Comparison of ENCODE assay signal across 6 cellular contexts in the genomic region with DNA sequence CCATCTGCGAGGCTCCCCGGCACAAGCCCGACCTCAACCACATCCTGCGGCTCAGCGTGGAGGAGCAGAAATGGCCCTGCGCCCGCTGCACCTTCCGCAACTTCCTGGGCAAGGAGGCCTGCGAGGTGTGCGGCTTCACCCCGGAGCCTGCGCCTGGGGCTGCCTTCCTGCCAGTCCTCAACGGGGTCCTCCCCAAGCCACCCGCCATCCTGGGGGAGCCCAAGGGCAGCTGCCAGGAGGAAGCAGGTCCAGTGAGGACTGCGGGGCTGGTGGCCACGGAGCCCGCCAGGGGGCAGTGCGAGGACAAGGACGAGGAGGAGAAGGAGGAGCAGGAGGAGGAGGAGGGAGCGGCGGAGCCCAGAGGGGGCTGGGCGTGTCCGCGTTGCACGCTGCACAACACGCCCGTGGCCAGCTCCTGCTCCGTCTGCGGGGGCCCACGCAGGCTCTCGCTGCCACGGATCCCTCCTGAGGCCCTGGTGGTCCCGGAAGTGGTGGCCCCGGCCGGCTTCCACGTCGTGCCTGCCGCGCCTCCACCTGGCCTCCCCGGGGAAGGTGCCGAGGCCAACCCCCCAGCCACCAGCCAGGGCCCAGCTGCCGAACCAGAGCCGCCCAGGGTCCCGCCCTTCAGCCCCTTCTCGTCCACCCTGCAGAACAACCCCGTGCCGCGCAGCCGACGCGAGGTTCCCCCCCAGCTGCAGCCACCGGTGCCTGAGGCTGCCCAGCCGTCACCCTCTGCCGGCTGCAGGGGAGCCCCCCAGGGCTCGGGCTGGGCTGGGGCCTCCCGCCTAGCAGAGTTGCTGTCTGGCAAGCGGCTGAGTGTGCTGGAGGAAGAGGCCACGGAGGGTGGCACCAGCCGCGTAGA. TPM values are rescaled to one million over a fixed set of nuclear protein-coding genes. Genes with fewer than 3 reads are reported as not detected.
DNase-seq lines count a peak whose midpoint lies in the region; ATAC-seq and TF ChIP-seq lines count a peak whose summit lies in the region.

No MANE protein-coding gene starts in this region.

- H3K4me3 Mint-ChIP-seq in H9 (no peak overlapping the region), immature natural killer cell (no peak overlapping the region)
- H3K4me3 Mint-ChIP-seq in activated CD8-positive, alpha-beta T cell treated with anti-CD3 and anti-CD28 coated beads, Interleukin-2, amount 10 ng/mL, durations not matched to agents 7 days and 5 days: no peak overlapping the region

- H3K4me1 Mint-ChIP-seq in H9: no peaks in the 10 kb centered on the region
- peaks cover 6% of the 10 kb centered on the region for H3K4me1 Mint-ChIP-seq in activated CD8-positive, alpha-beta T cell treated with anti-CD3 and anti-CD28 coated beads, Interleukin-2, amount 10 ng/mL, durations not matched to agents 7 days and 5 days (ENCODE audit: low read depth)
- peaks cover 0 to 8% of the 10 kb centered on the region in 2 donors for H3K4me1 Mint-ChIP-seq in immature natural killer cell

- no peak overlapping the region for H3K23ac ChIP-seq in H9 (ENCODE audit: insufficient read length, low read depth, low read length)

- POLR2A ChIA-PET in activated CD8-positive, alpha-beta T cell treated with anti-CD3 and anti-CD28 coated beads, Interleukin-2, amount 10 ng/mL, durations not matched to agents 7 days and 5 days (lab: Charles Lee): no interaction called here

- H2BK5ac ChIP-seq in H9 (ENCODE audit: insufficient read length, low read length): no peak overlapping the region

- no peak overlapping the region for H3K4ac ChIP-seq in H9 (ENCODE audit: low read depth, low read length)

- DNase-seq in H9: peak; percentile 85
- peak; percentile 65 for DNase-seq in activated CD8-positive, alpha-beta T cell treated with anti-CD3 and anti-CD28 coated beads, Interleukin-2, amount 10 ng/mL, durations not matched to agents 7 days and 5 days
- peak; percentile 31 to 58 (median 53) for DNase-seq in immature natural killer cell
- DNase-seq in ureter (ENCODE audit: low spot score): peak; percentile 80
- no peak for DNase-seq in middle frontal gyrus (ENCODE audit: extremely low spot score, low spot score)
- no peak for DNase-seq in HK-2 (ENCODE audit: unreplicated experiment)

- no peak overlapping the region for H3K56ac ChIP-seq in H9 (ENCODE audit: insufficient read length, low read depth, low read length)

- H4K91ac ChIP-seq in H9 (ENCODE audit: insufficient read length, low read depth, low read length): no peak overlapping the region

- H3K27ac Mint-ChIP-seq in H9: no peak overlapping the region
- H3K27ac Mint-ChIP-seq in activated CD8-positive, alpha-beta T cell treated with anti-CD3 and anti-CD28 coated beads, Interleukin-2, amount 10 ng/mL, durations not matched to agents 7 days and 5 days: no peak overlapping the region
- H3K27ac Mint-ChIP-seq in immature natural killer cell: no peak overlapping the region

- H2AK5ac ChIP-seq in H9 (ENCODE audit: insufficient read length, low read length): no peak overlapping the region

- H3K36me3 Mint-ChIP-seq in H9 (ENCODE audit: insufficient read depth in 1 of 3, low read depth in 3 of 3): peaks cover 0 to 9% (median 2%) of the 10 kb centered on the region in 3 experiments; a peak in 3 of 7 replicates
- peaks cover 5% of the 10 kb centered on the region for H3K36me3 Mint-ChIP-seq in activated CD8-positive, alpha-beta T cell treated with anti-CD3 and anti-CD28 coated beads, Interleukin-2, amount 10 ng/mL, durations not matched to agents 7 days and 5 days (ENCODE audit: low read depth)
- no peaks in the 10 kb centered on the region for H3K36me3 Mint-ChIP-seq in immature natural killer cell

- H3K9me3 Mint-ChIP-seq in H9 (no peaks in the 10 kb centered on the region), immature natural killer cell (no peaks in the 10 kb centered on the region)
- H3K9me3 Mint-ChIP-seq in activated CD8-positive, alpha-beta T cell treated with anti-CD3 and anti-CD28 coated beads, Interleukin-2, amount 10 ng/mL, durations not matched to agents 7 days and 5 days (ENCODE audit: insufficient read depth): no peaks in the 10 kb centered on the region

- H3K18ac ChIP-seq in H9 (ENCODE audit: insufficient read length, low read depth, low read length): no peak overlapping the region

- H3T11ph ChIP-seq in H9 (ENCODE audit: low read length): no peak overlapping the region

- no peak overlapping the region for H2AFZ ChIP-seq in H9 (ENCODE audit: low read length)

- no peaks in the 10 kb centered on the region for H4K20me1 ChIP-seq in H9 (ENCODE audit: control insufficient read depth, insufficient read depth, insufficient read length)

- H3K27me3 Mint-ChIP-seq in H9 (ENCODE audit: low read depth) (no peaks in the 10 kb centered on the region), immature natural killer cell (ENCODE audit: low read depth in 3 of 3) (peaks cover 0 to 6% (median 2%) of the 10 kb centered on the region in 3 donors)
- no peaks in the 10 kb centered on the region for H3K27me3 Mint-ChIP-seq in activated CD8-positive, alpha-beta T cell treated with anti-CD3 and anti-CD28 coated beads, Interleukin-2, amount 10 ng/mL, durations not matched to agents 7 days and 5 days (ENCODE audit: low read depth)

- H2BK20ac ChIP-seq in H9 (ENCODE audit: low read depth, low read length, poor library complexity, severe bottlenecking): no peak overlapping the region

- TF ChIP-seq CTCF in H9 (conservative IDR thresholded peaks at IDR 0.05): peak; percentile 70

- H3K27me3 ChIP-seq in H9 (ENCODE audit: insufficient read depth, low read length): no peaks in the 10 kb centered on the region

- H3K4me2 ChIP-seq in H9 (ENCODE audit: insufficient read depth, insufficient read length, low read length): no peak overlapping the region

- CTCF ChIA-PET in activated CD8-positive, alpha-beta T cell treated with anti-CD3 and anti-CD28 coated beads, Interleukin-2, amount 10 ng/mL, durations not matched to agents 7 days and 5 days (lab: Charles Lee): no interaction called here

- no CpG with 5 or more reads among the region's 60 CpGs for WGBS in H9 (ENCODE audit: extremely low coverage, insufficient read length, low lambda C conversion rate)

- H2BK12ac ChIP-seq in H9 (ENCODE audit: insufficient read length, low read depth, low read length): no peak overlapping the region

- H3K9ac ChIP-seq in H9 (ENCODE audit: extremely low read depth, insufficient read length, low read length): no peak overlapping the region

- H3K79me1 ChIP-seq in H9 (ENCODE audit: insufficient read depth, low read depth, low read length, poor library complexity, severe bottlenecking): peaks cover 4% of the 10 kb centered on the region

- no peaks in the 10 kb centered on the region for H3K23me2 ChIP-seq in H9 (ENCODE audit: insufficient read length, low read depth, low read length, poor library complexity, severe bottlenecking)

- no peaks in the 10 kb centered on the region for H3K9me3 ChIP-seq in H9 (ENCODE audit: control insufficient read depth, low read depth, low read length)

- no peak overlapping the region for H4K5ac ChIP-seq in H9 (ENCODE audit: insufficient read length, low read depth, low read length)

- H3K79me2 ChIP-seq in H9 (ENCODE audit: insufficient read depth, low read length): no peaks in the 10 kb centered on the region

- ATAC-seq in activated CD8-positive, alpha-beta T cell treated with anti-CD3 and anti-CD28 coated beads, Interleukin-2, amount 10 ng/mL, durations not matched to agents 7 days and 5 days: peak; percentile 72

- no peak overlapping the region for H3K14ac ChIP-seq in H9 (ENCODE audit: insufficient read depth, low read length)

- H3K4me1 ChIP-seq in H9 (ENCODE audit: insufficient read depth, low read length): no peaks in the 10 kb centered on the region

- no peak overlapping the region for H4K8ac ChIP-seq in H9 (replicated peaks; ENCODE audit: insufficient read length, low read depth, low read length)

- H2BK15ac ChIP-seq in H9 (ENCODE audit: low read depth, low read length): no peak overlapping the region

- H3K27ac ChIP-seq in H9 (ENCODE audit: insufficient read length, low read depth, low read length): no peak overlapping the region

- no peak overlapping the region for H2BK120ac ChIP-seq in H9 (ENCODE audit: low read depth, low read length, poor library complexity, severe bottlenecking)

RNA-seq across cellular contexts. Expression of gene PRR35, which starts 13.1 kb away (rescaled TPM):
- total RNA-seq in H9 (2021): 0.33 and 0.50 TPM in 2 replicates
- not detected for total RNA-seq in activated CD8-positive, alpha-beta T cell treated with anti-CD3 and anti-CD28 coated beads, Interleukin-2, amount 10 ng/mL, durations not matched to agents 7 days and 5 days
- not detected for polyA plus RNA-seq in immature natural killer cell
- total RNA-seq in ureter: not detected

RNA-seq across cellular contexts. Expression of gene CAPN15, which starts 19.6 kb away (rescaled TPM):
- total RNA-seq in H9 (2021) (71.2 and 76.4 TPM in 2 replicates), ureter (60.1 TPM)
- total RNA-seq in activated CD8-positive, alpha-beta T cell treated with anti-CD3 and anti-CD28 coated beads, Interleukin-2, amount 10 ng/mL, durations not matched to agents 7 days and 5 days: 10 to 100 TPM; 85.3 to 93.0 TPM
- 10 to 100 TPM in 2 of 3 donors, 1 to 10 TPM in 1; 9.2 to 30.7 (median 10.1) TPM for polyA plus RNA-seq in immature natural killer cell

RNA-seq across cellular contexts. Expression of gene NHLRC4, which starts 19.7 kb away (rescaled TPM):
- 0.26 and 0.42 TPM in 2 replicates for total RNA-seq in H9 (2021)
- 1 to 10 TPM; 1.6 TPM for total RNA-seq in activated CD8-positive, alpha-beta T cell treated with anti-CD3 and anti-CD28 coated beads, Interleukin-2, amount 10 ng/mL, durations not matched to agents 7 days and 5 days
- polyA plus RNA-seq in immature natural killer cell: under 1 TPM in 2 of 3 donors, not detected in 1; 0.42 to 0.61 TPM
- total RNA-seq in ureter: 0.36 TPM

RNA-seq across cellular contexts. Expression of gene PIGQ, which starts 22.6 kb away (rescaled TPM):
- total RNA-seq in H9 (2021): 58.0 and 65.5 TPM in 2 replicates
- total RNA-seq in activated CD8-positive, alpha-beta T cell treated with anti-CD3 and anti-CD28 coated beads, Interleukin-2, amount 10 ng/mL, durations not matched to agents 7 days and 5 days: 10 to 100 TPM; 41.2 to 43.0 TPM
- polyA plus RNA-seq in immature natural killer cell: 10 to 100 TPM; 10.5 to 17.7 (median 12.6) TPM
- 65.7 TPM for total RNA-seq in ureter

RNA-seq across cellular contexts. Expression of gene RAB40C, which starts 42.7 kb away (rescaled TPM):
- 19.1 and 20.4 TPM in 2 replicates for total RNA-seq in H9 (2021)
- 10 to 100 TPM; 13.1 to 15.0 TPM for total RNA-seq in activated CD8-positive, alpha-beta T cell treated with anti-CD3 and anti-CD28 coated beads, Interleukin-2, amount 10 ng/mL, durations not matched to agents 7 days and 5 days
- polyA plus RNA-seq in immature natural killer cell: 10 to 100 TPM in 1 of 3 donors, 1 to 10 TPM in 2; 4.6 to 17.5 (median 5.8) TPM
- 39.2 TPM for total RNA-seq in ureter

Comparison
In these comparisons a context has a peak if more than half of its experiments do, and no peak if none do; other contexts are left out.
1. DNase-seq: peak in H9 (single experiment), activated CD8-positive, alpha-beta T cell treated with anti-CD3 and anti-CD28 coated beads, Interleukin-2, amount 10 ng/mL, durations not matched to agents 7 days and 5 days (single experiment), immature natural killer cell (3 of 3) and ureter (single experiment); none in middle frontal gyrus (single experiment) and HK-2 (single experiment).